ENCODE assay signal across 22 cellular contexts in genomic region chr4:128483816-128484215, GRCh38.
DNase-seq lines count a peak whose midpoint lies in the region; ATAC-seq and TF ChIP-seq lines count a peak whose summit lies in the region.
"Had no signal": no experiment of that assay in that cellular context is flagged by ENCODE, and none has a peak within 500 bp of the region (broad histone marks: within the 10 kb centered on the region; RNA-seq: fewer than 3 reads in every experiment).

No MANE protein-coding gene starts in this region.

- POLR2A ChIA-PET in CD8-positive, alpha-beta T cell (lab: Charles Lee): no interaction called here

- H3K27me3 Mint-ChIP-seq in endothelial cell (ENCODE audit: unreplicated experiment): no peaks in the 10 kb centered on the region
- no peaks in the 10 kb centered on the region for H3K27me3 Mint-ChIP-seq in CD8-positive, alpha-beta T cell (ENCODE audit: low read depth)
- H3K27me3 Mint-ChIP-seq: activated CD8-positive, alpha-beta memory T cell treated with anti-CD3 and anti-CD28 coated beads, Interleukin-2, amount 10 ng/mL, durations not matched to agents 7 days and 5 days; T-helper 17 cell had no signal

- H3K27ac ChIP-seq in SJSA1 (peak overlapping the region; percentile 14; the same call in 1 of the 2 replicates), osteoblast (ENCODE audit: low read depth, low read length) (no peak overlapping the region), left ventricle myocardium inferior (replicated peaks) (no peak overlapping the region)
- no peak overlapping the region for H3K27ac ChIP-seq in CD8-positive, alpha-beta T cell (ENCODE audit: low read depth, low read length)
- H3K27ac ChIP-seq: KMS-11, thoracic aorta had no signal

- H3K27ac Mint-ChIP-seq in endothelial cell (ENCODE audit: unreplicated experiment): peak overlapping the region; percentile 1
- H3K27ac Mint-ChIP-seq in CD8-positive, alpha-beta T cell: no peak overlapping the region
- H3K27ac Mint-ChIP-seq: activated CD8-positive, alpha-beta memory T cell treated with anti-CD3 and anti-CD28 coated beads, Interleukin-2, amount 10 ng/mL, durations not matched to agents 7 days and 5 days; T-helper 17 cell had no signal

- H3K4me1 ChIP-seq in SJSA1 (replicated peaks): peaks cover 15% of the 10 kb centered on the region
- H3K4me1 ChIP-seq in osteoblast (ENCODE audit: insufficient read depth, low read length): no peaks in the 10 kb centered on the region
- H3K4me1 ChIP-seq in CD8-positive, alpha-beta T cell (ENCODE audit: insufficient read depth, low read length): no peaks in the 10 kb centered on the region
- H3K4me1 ChIP-seq in left ventricle myocardium inferior: no peaks in the 10 kb centered on the region

- H3K4me3 ChIP-seq in SJSA1 (no peak overlapping the region), osteoblast (ENCODE audit: insufficient read depth, low read length) (no peak overlapping the region), left ventricle myocardium inferior (no peak overlapping the region)
- no peak overlapping the region for H3K4me3 ChIP-seq in CD8-positive, alpha-beta T cell (ENCODE audit: low read depth, low read length)
- H3K4me3 ChIP-seq: lung, thoracic aorta had no signal

- no peak overlapping the region for H2AFZ ChIP-seq in osteoblast (ENCODE audit: low read length)

- H4K20me1 ChIP-seq in osteoblast (ENCODE audit: insufficient read depth, low read length): no peaks in the 10 kb centered on the region

- H3K36me3 ChIP-seq in SJSA1 (no peaks in the 10 kb centered on the region), osteoblast (ENCODE audit: insufficient read depth, low read length) (no peaks in the 10 kb centered on the region), left ventricle myocardium inferior (no peaks in the 10 kb centered on the region)
- H3K36me3 ChIP-seq in CD8-positive, alpha-beta T cell (ENCODE audit: insufficient read depth, low read length): no peaks in the 10 kb centered on the region
- H3K36me3 ChIP-seq: thoracic aorta had no signal

- H3K79me2 ChIP-seq in osteoblast (ENCODE audit: insufficient read depth, low read length): no peaks in the 10 kb centered on the region

- H3K9me3 ChIP-seq in SJSA1 (replicated peaks) (no peaks in the 10 kb centered on the region; the same call in none of the 2 replicates), osteoblast (ENCODE audit: low read depth, low read length) (no peaks in the 10 kb centered on the region), left ventricle myocardium inferior (replicated peaks) (peaks cover 4% of the 10 kb centered on the region)
- H3K9me3 ChIP-seq in CD8-positive, alpha-beta T cell (ENCODE audit: low read length): no peaks in the 10 kb centered on the region

- H3K27me3 ChIP-seq in SJSA1 (replicated peaks) (no peaks in the 10 kb centered on the region), osteoblast (ENCODE audit: insufficient read depth, low read length) (no peaks in the 10 kb centered on the region), left ventricle myocardium inferior (ENCODE audit: low read depth) (no peaks in the 10 kb centered on the region)
- no peaks in the 10 kb centered on the region for H3K27me3 ChIP-seq in CD8-positive, alpha-beta T cell (ENCODE audit: insufficient read depth, low read length)

- no peak overlapping the region for H3K4me2 ChIP-seq in osteoblast (ENCODE audit: insufficient read depth, low read length)
- H3K4me2 ChIP-seq: KMS-11 had no signal

- intact Hi-C loops in CD8-positive, alpha-beta T cell (cut with DNase I, micrococcal nuclease): no loop called here
- intact Hi-C loops in left ventricle myocardium inferior (cut with micrococcal nuclease): no loop called here

- CTCF ChIA-PET in CD8-positive, alpha-beta T cell (lab: Charles Lee): no interaction called here

- DNase-seq in EH (ENCODE audit: low read depth): peak; percentile 58
- peak in 1 of 2 experiments; percentile 47 for DNase-seq in SJSA1 (ENCODE audit: low read depth in 1 of 2, low spot score in 2 of 2)
- no peak for DNase-seq in endothelial cell (ENCODE audit: low spot score)
- peak; percentile 57 for DNase-seq in osteoblast (ENCODE audit: insufficient read length, low spot score, missing footprints)
- DNase-seq in NOMO-1 treated with DMSO at 0.1 percent for 48 hours (lab: John Stamatoyannopoulos, UW; ENCODE audit: unreplicated experiment): no peak
- DNase-seq in CD8-positive, alpha-beta T cell: no peak
- no peak for DNase-seq in stimulated activated CD4-positive, alpha-beta T cell treated with anti-CD3 and anti-CD28 coated beads, Interleukin-4, amount 100 ng/mL, for 4 hours
- no peak for DNase-seq in left ventricle myocardium inferior
- DNase-seq: activated CD4-positive, alpha-beta T cell treated with anti-CD3 and anti-CD28 coated beads for 1 hour; activated CD8-positive, alpha-beta memory T cell treated with anti-CD3 and anti-CD28 coated beads, Interleukin-2, amount 10 ng/mL, durations not matched to agents 7 days and 5 days; C1 segment of cervical spinal cord; cerebellar nuclear complex; glutamatergic neuron; H7; naive B cell; NCI-H1092 treated with DMSO at 0.1 percent for 48 hours; NCI-H2171 treated with DMSO at 0.1 percent for 48 hours; posterior cingulate gyrus; T-helper 17 cell had no signal

- H3K4me3 Mint-ChIP-seq in endothelial cell (ENCODE audit: unreplicated experiment): no peak overlapping the region
- H3K4me3 Mint-ChIP-seq in CD8-positive, alpha-beta T cell: no peak overlapping the region
- H3K4me3 Mint-ChIP-seq: activated CD8-positive, alpha-beta memory T cell treated with anti-CD3 and anti-CD28 coated beads, Interleukin-2, amount 10 ng/mL, durations not matched to agents 7 days and 5 days; naive B cell; T-helper 17 cell had no signal

- H3K9me3 Mint-ChIP-seq in endothelial cell (ENCODE audit: unreplicated experiment): no peaks in the 10 kb centered on the region
- H3K9me3 Mint-ChIP-seq in CD8-positive, alpha-beta T cell: no peaks in the 10 kb centered on the region

- peaks cover 9% of the 10 kb centered on the region for H3K4me1 Mint-ChIP-seq in endothelial cell (ENCODE audit: unreplicated experiment)
- H3K4me1 Mint-ChIP-seq in CD8-positive, alpha-beta T cell (ENCODE audit: low read depth): no peaks in the 10 kb centered on the region
- H3K4me1 Mint-ChIP-seq: activated CD8-positive, alpha-beta memory T cell treated with anti-CD3 and anti-CD28 coated beads, Interleukin-2, amount 10 ng/mL, durations not matched to agents 7 days and 5 days; naive B cell; T-helper 17 cell had no signal

- ATAC-seq in CD8-positive, alpha-beta T cell: no peak
- ATAC-seq: activated CD8-positive, alpha-beta memory T cell treated with anti-CD3 and anti-CD28 coated beads, Interleukin-2, amount 10 ng/mL, durations not matched to agents 7 days and 5 days; T-helper 17 cell had no signal

- TF ChIP-seq CTCF in endothelial cell (IDR thresholded peaks at IDR 0.05; ENCODE audit: unreplicated experiment) (no peak), osteoblast (IDR thresholded peaks at IDR 0.05; ENCODE audit: extremely low read depth, low read depth, low read length) (no peak), left ventricle myocardium inferior (IDR thresholded peaks at IDR 0.05; ENCODE audit: borderline replicate concordance) (no peak)
- TF ChIP-seq CTCF in CD8-positive, alpha-beta T cell (IDR thresholded peaks at IDR 0.05): no peak

- no peaks in the 10 kb centered on the region for H3K36me3 Mint-ChIP-seq in endothelial cell (ENCODE audit: low read depth, unreplicated experiment)
- no peaks in the 10 kb centered on the region for H3K36me3 Mint-ChIP-seq in CD8-positive, alpha-beta T cell
- H3K36me3 Mint-ChIP-seq: activated CD8-positive, alpha-beta memory T cell treated with anti-CD3 and anti-CD28 coated beads, Interleukin-2, amount 10 ng/mL, durations not matched to agents 7 days and 5 days had no signal

Comparison
In these comparisons a context has a peak if more than half of its experiments do, and no peak if none do; other contexts are left out.
1. DNase-seq: peak in EH (single experiment) and osteoblast (single experiment); none in endothelial cell (single experiment), NOMO-1 treated with DMSO at 0.1 percent for 48 hours (single experiment), CD8-positive, alpha-beta T cell (0 of 7), stimulated activated CD4-positive, alpha-beta T cell treated with anti-CD3 and anti-CD28 coated beads, Interleukin-4, amount 100 ng/mL, for 4 hours (0 of 2) and left ventricle myocardium inferior (single experiment).